In the genomic region with DNA sequence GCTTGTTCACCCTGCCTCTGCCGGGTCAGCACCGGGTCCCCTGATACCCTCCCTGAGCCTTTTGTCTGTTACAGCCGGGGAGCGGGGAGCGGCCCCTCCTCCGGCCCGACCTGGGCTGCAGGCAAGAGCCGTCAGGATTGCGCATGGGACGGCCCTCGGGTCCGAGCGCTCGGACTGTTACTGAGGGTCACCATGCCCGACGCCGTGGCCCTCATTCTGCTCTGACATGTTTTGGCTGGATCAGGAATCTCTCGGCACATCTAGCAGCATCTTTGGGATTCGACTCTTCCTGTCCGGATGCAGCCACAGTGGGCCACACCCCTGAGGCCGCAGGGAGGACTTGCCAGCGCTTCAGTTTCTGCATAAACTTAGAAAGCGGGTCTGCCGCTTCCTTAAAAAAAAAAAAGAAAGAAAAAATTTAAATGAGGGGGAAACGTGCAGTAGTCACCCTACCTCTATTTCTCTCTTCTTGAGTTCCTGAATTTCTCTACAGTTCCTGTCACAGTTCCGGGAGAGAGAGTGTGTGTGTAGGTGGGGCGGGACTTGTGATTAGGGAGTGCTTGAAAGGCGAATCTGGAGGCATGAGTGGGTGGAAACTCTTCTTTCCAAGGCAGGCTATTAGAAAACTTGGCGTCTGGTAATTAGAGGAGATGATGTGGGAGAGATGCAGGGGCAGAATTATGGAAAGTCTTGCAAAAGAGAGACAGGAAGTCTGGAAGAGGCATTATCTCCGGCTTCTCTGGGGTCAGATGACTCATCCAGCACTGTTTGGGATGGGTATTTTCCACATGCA, we compare ENCODE assay signal across 8 cellular contexts. TPM values are rescaled to one million over a fixed set of nuclear protein-coding genes. Genes with fewer than 3 reads are reported as not detected.
DNase-seq lines count a peak whose midpoint lies in the region; ATAC-seq and TF ChIP-seq lines count a peak whose summit lies in the region.

No MANE protein-coding gene starts in this region.

- TF ChIP-seq POLR2A in esophagus muscularis mucosa (IDR thresholded peaks at IDR 0.05; ENCODE audit: low read depth) (no peak), suprapubic skin (IDR thresholded peaks at IDR 0.05) (no peak)

- H3K4me1 Mint-ChIP-seq in activated T-cell treated with anti-CD3 and anti-CD28 coated beads, Interleukin-2, amount 50 U/mL, for 4 hours (ENCODE audit: low read depth) = peaks cover 41% of the 10 kb centered on the region

- peak overlapping the region; percentile 88 for H3K4me3 Mint-ChIP-seq in activated T-cell treated with anti-CD3 and anti-CD28 coated beads, Interleukin-2, amount 50 U/mL, for 4 hours

- POLR2A ChIA-PET in HEK293 (lab: Yijun Ruan, JAX) = interaction anchor here (1.1 to 2.4 kb wide), 3 partner anchors 61 to 199 kb away, joined by 3 to 15 read pairs (median 9); a partner anchor contains a TSS

- TF ChIP-seq EP300 in esophagus muscularis mucosa (IDR thresholded peaks at IDR 0.05) = no peak
- TF ChIP-seq EP300 in suprapubic skin (IDR thresholded peaks at IDR 0.05) = no peak

- peak overlapping the region; percentile 87 for H3K27ac ChIP-seq in HEK293 (ENCODE audit: extremely low read depth, low read depth, low read length)
- H3K27ac ChIP-seq in esophagus muscularis mucosa (replicated peaks in 1 of 4) = peak overlapping the region; percentile 92 to 99 (median 95)
- peak overlapping the region; percentile 96 to 99 for H3K27ac ChIP-seq in mucosa of rectum (ENCODE audit: low read depth in 2 of 2, low read length in 2 of 2)
- peak overlapping the region; percentile 98 for H3K27ac ChIP-seq in suprapubic skin

- H3K4me1 ChIP-seq in HEK293 (ENCODE audit: control insufficient read depth, insufficient read depth, low read length) (peaks cover 6% of the 10 kb centered on the region), esophagus muscularis mucosa (peaks cover 28 to 42% (median 34%) of the 10 kb centered on the region in 4 donors), mucosa of rectum (ENCODE audit: control insufficient read depth in 2 of 2, insufficient read depth in 2 of 2, low read length in 2 of 2) (peaks cover 24 to 32% of the 10 kb centered on the region in 2 donors), suprapubic skin (peaks cover 33% of the 10 kb centered on the region)

- peak overlapping the region; percentile 86 for H3K4me3 ChIP-seq in HEK293 (ENCODE audit: low read depth, low read length)
- H3K4me3 ChIP-seq in esophagus muscularis mucosa = peak overlapping the region; percentile 71 to 88 (median 79)
- H3K4me3 ChIP-seq in mucosa of rectum (ENCODE audit: low read length in 2 of 2) = peak overlapping the region; percentile 92 to 93
- H3K4me3 ChIP-seq in suprapubic skin = peak overlapping the region; percentile 87

- H3K36me3 ChIP-seq in HEK293 (ENCODE audit: control insufficient read depth in 2 of 2, insufficient read depth in 1 of 2, low read length in 2 of 2) (no peaks in the 10 kb centered on the region; a peak in 1 of 3 replicates), esophagus muscularis mucosa (peaks cover under 1 to 10% (median 4%) of the 10 kb centered on the region in 4 donors), mucosa of rectum (ENCODE audit: control insufficient read depth in 2 of 2, insufficient read depth in 2 of 2, low read length in 2 of 2) (peaks cover 0 to 2% of the 10 kb centered on the region in 2 donors), suprapubic skin (peaks cover 5% of the 10 kb centered on the region)

- H3K36me3 Mint-ChIP-seq in activated T-cell treated with anti-CD3 and anti-CD28 coated beads, Interleukin-2, amount 50 U/mL, for 4 hours (ENCODE audit: insufficient read depth) = peaks cover 12% of the 10 kb centered on the region

- no peaks in the 10 kb centered on the region for H3K9me3 Mint-ChIP-seq in activated T-cell treated with anti-CD3 and anti-CD28 coated beads, Interleukin-2, amount 50 U/mL, for 4 hours

- no peak for ATAC-seq in activated T-cell treated with anti-CD3 and anti-CD28 coated beads, Interleukin-2, amount 50 U/mL, for 4 hours
- ATAC-seq in HG02759 (IDR thresholded peaks at IDR 0.05; ENCODE audit: unreplicated experiment) = no peak

- no peak for TF ChIP-seq CTCF in HEK293 (tag by site-specific recombination; IDR thresholded peaks at IDR 0.05)
- TF ChIP-seq CTCF in esophagus muscularis mucosa (IDR thresholded peaks at IDR 0.05) = no peak
- no peak for TF ChIP-seq CTCF in suprapubic skin (IDR thresholded peaks at IDR 0.05)

- DNase-seq in DMS 273 treated with DMSO at 0.1 percent for 48 hours (lab: John Stamatoyannopoulos, UW) = peak; percentile 47
- DNase-seq in NCI-H774 (lab: John Stamatoyannopoulos, UW) = peak; percentile 7
- DNase-seq in activated T-cell treated with anti-CD3 and anti-CD28 coated beads, Interleukin-2, amount 50 U/mL, for 4 hours = no peak
- DNase-seq in esophagus muscularis mucosa (ENCODE audit: extremely low spot score) = peak; percentile 93
- DNase-seq in suprapubic skin (ENCODE audit: low spot score in 2 of 2) = peak; percentile 82 to 86

- intact Hi-C loops in esophagus muscularis mucosa (cut with DNase I) = loop anchor here (10.0 kb wide), 1 partner anchor 199 kb away; a partner anchor contains a TSS

- under 1% methylated on average over 22 of the region's 30 CpGs for WGBS in esophagus muscularis mucosa
- WGBS in suprapubic skin = under 1% methylated on average over 28 of the region's 30 CpGs

- H3K9ac ChIP-seq in mucosa of rectum (ENCODE audit: low read depth in 1 of 2, low read length in 2 of 2) = peak overlapping the region; percentile 94

- no peaks in the 10 kb centered on the region for H3K27me3 Mint-ChIP-seq in activated T-cell treated with anti-CD3 and anti-CD28 coated beads, Interleukin-2, amount 50 U/mL, for 4 hours (ENCODE audit: low read depth)

- CTCF ChIA-PET in HEK293 (lab: Yijun Ruan, JAX) = no interaction called here

- no peaks in the 10 kb centered on the region for H3K9me3 ChIP-seq in HEK293 (ENCODE audit: control insufficient read depth, insufficient read depth, low read depth, low read length)
- H3K9me3 ChIP-seq in esophagus muscularis mucosa = no peaks in the 10 kb centered on the region
- H3K9me3 ChIP-seq in mucosa of rectum (ENCODE audit: control insufficient read depth in 2 of 2, low read length in 2 of 2) = no peaks in the 10 kb centered on the region
- no peaks in the 10 kb centered on the region for H3K9me3 ChIP-seq in suprapubic skin

- H3K27me3 ChIP-seq in esophagus muscularis mucosa (no peaks in the 10 kb centered on the region), mucosa of rectum (ENCODE audit: control insufficient read depth in 2 of 2, insufficient read depth in 2 of 2, low read length in 2 of 2) (no peaks in the 10 kb centered on the region), suprapubic skin (no peaks in the 10 kb centered on the region)

TF ChIP-seq in HEK293, 187 proteins besides CTCF, POLR2A, EP300 and RAD21 (continues in another document):
- TF ChIP-seq ZNF366 (tag by site-specific recombination; conservative IDR thresholded peaks at IDR 0.05) (peak; percentile 64), KLF9 (tag by site-specific recombination; IDR thresholded peaks at IDR 0.05; ENCODE audit: low read depth) (peak; percentile 69; the same call in 1 of the 2 replicates), ZNF335 (tag by site-specific recombination; conservative IDR thresholded peaks at IDR 0.05) (peak; percentile 90), ZNF624 (tag by site-specific recombination; IDR thresholded peaks at IDR 0.05) (no peak), KLF7 (tag by site-specific recombination; IDR thresholded peaks at IDR 0.05; ENCODE audit: borderline replicate concordance) (0 out of 2 replicates have a peak, but pooled peaks have one; percentile 46), SP3 (tag by site-specific recombination; IDR thresholded peaks at IDR 0.05) (peak; percentile 72)
- TF ChIP-seq, protein P1, sequence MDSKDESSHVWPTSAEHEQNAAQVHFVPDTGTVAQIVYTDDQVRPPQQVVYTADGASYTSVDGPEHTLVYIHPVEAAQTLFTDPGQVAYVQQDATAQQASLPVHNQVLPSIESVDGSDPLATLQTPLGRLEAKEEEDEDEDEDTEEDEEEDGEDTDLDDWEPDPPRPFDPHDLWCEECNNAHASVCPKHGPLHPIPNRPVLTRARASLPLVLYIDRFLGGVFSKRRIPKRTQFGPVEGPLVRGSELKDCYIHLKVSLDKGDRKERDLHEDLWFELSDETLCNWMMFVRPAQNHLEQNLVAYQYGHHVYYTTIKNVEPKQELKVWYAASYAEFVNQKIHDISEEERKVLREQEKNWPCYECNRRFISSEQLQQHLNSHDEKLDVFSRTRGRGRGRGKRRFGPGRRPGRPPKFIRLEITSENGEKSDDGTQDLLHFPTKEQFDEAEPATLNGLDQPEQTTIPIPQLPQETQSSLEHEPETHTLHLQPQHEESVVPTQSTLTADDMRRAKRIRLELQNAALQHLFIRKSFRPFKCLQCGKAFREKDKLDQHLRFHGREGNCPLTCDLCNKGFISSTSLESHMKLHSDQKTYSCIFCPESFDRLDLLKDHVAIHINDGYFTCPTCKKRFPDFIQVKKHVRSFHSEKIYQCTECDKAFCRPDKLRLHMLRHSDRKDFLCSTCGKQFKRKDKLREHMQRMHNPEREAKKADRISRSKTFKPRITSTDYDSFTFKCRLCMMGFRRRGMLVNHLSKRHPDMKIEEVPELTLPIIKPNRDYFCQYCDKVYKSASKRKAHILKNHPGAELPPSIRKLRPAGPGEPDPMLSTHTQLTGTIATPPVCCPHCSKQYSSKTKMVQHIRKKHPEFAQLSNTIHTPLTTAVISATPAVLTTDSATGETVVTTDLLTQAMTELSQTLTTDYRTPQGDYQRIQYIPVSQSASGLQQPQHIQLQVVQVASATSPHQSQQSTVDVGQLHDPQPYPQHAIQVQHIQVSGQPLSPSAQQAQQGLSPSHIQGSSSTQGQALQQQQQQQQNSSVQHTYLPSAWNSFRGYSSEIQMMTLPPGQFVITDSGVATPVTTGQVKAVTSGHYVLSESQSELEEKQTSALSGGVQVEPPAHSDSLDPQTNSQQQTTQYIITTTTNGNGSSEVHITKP (tag by site-specific recombination; IDR thresholded peaks at IDR 0.05) = peak; percentile 80

RNA-seq across cellular contexts. Expression of a gene that starts 1.0 kb away (rescaled TPM):
- total RNA-seq in activated T-cell treated with anti-CD3 and anti-CD28 coated beads, Interleukin-2, amount 50 U/mL, for 4 hours = 10 to 100 TPM in 2 of 3 donors, 1 to 10 TPM in 1; 10.0 to 10.7 (median 10.0) TPM
- total RNA-seq in esophagus muscularis mucosa (10 to 100 TPM; 13.7 to 21.8 (median 14.9) TPM), suprapubic skin (10 to 100 TPM; 20.8 to 31.4 (median 26.5) TPM)
